Comparison of ENCODE assay signal across 8 cellular contexts in the genomic region with DNA sequence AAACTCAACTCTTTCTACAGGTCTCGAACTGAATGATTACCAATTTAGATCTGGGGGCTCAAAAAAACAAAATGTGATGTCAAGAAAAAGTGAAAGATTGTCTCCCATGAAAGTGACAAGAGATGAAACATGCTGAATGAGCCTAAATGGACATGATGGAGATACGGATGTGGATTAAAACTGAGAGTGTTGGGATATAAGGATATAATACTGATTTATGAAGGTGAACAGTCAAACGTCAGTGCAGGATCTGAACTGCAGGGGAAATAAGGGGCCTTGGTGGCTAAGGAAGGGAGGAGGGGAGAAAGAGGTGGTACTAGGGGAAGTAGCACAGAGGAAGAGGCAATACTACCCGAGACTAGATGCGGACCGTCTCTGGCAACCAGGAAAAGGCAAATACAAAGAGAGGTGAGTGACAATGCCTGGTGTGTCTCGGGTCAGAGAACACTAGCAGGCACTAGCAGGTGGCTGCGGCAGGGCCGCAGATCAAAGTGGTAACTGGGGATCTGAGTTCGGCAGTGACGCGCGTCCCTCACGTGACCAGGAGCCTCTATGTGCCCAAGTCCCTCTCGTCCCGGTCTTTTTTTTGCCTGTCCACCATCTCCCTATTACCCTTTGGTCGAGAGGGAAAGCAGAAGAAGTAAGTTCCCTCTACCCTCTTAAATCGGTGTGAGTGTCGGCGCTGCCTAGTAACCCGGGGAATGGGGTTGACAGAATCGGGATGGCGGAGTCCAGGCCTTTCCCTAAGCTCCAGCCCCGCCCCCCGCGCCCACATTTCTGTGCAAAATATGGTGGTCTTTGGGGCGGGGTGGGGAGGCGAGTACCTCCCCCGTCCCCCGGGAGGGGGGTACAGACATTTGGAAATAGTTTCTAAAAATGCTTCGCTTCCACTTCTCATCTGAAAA. TPM values are rescaled to one million over a fixed set of nuclear protein-coding genes. Genes with fewer than 3 reads are reported as not detected.
DNase-seq lines count a peak whose midpoint lies in the region; ATAC-seq and TF ChIP-seq lines count a peak whose summit lies in the region.

A gene with protein sequence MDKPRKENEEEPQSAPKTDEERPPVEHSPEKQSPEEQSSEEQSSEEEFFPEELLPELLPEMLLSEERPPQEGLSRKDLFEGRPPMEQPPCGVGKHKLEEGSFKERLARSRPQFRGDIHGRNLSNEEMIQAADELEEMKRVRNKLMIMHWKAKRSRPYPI (plus strand): TSS at position 590 of the 905 bp plus-strand sequence. CDS start 942 bp downstream, outside the sequence.

- TF ChIP-seq CTCF in ascending aorta (IDR thresholded peaks at IDR 0.05), result no peak

- ATAC-seq in GM21367 (IDR thresholded peaks at IDR 0.05; ENCODE audit: unreplicated experiment), result peak; percentile 81
- peak; percentile 74 to 77 for ATAC-seq in right cardiac atrium

- H3K27me3 ChIP-seq in HUES48 (ENCODE audit: control insufficient read depth, insufficient read depth, low read length) (no peaks in the 10 kb centered on the region), ascending aorta (no peaks in the 10 kb centered on the region), right cardiac atrium (ENCODE audit: control insufficient read depth, insufficient read depth) (no peaks in the 10 kb centered on the region)

- WGBS in right cardiac atrium, result 2% methylated on average over 31 of the region's 31 CpGs

- H3K9ac ChIP-seq in HUES48 (ENCODE audit: low read depth, low read length), result peak within 1 kb of the TSS; percentile 47

- H3K9me3 ChIP-seq in HUES48 (ENCODE audit: control insufficient read depth, insufficient read depth, low read length), result no peaks in the 10 kb centered on the region
- H3K9me3 ChIP-seq in ascending aorta, result no peaks in the 10 kb centered on the region
- no peaks in the 10 kb centered on the region for H3K9me3 ChIP-seq in right cardiac atrium (ENCODE audit: control insufficient read depth, low read length)

- intact Hi-C loops in ascending aorta (cut with DNase I), result loop anchor here (2.0 kb wide), 3 partner anchors 20 to 92 kb away; a partner anchor contains a TSS
- intact Hi-C loops in right cardiac atrium (cut with DNase I), result no loop called here
- intact Hi-C loops in posterior vena cava (cut with DNase I), result no loop called here

- peak within 1 kb of the TSS; percentile 72 for H3K4me3 ChIP-seq in HUES48 (ENCODE audit: low read depth, low read length)
- peak within 1 kb of the TSS; percentile 47 to 68 for H3K4me3 ChIP-seq in ascending aorta
- peak within 1 kb of the TSS; percentile 86 for H3K4me3 ChIP-seq in right cardiac atrium (ENCODE audit: low read length)

- no peaks in the 10 kb centered on the region for H3K36me3 ChIP-seq in HUES48 (ENCODE audit: control insufficient read depth, insufficient read depth, low read length)
- H3K36me3 ChIP-seq in ascending aorta, result no peaks in the 10 kb centered on the region

- peaks cover 18% of the 10 kb centered on the region for H3K4me1 ChIP-seq in HUES48 (ENCODE audit: control insufficient read depth, insufficient read depth, low read length)
- no peaks in the 10 kb centered on the region for H3K4me1 ChIP-seq in ascending aorta
- H3K4me1 ChIP-seq in right cardiac atrium (ENCODE audit: control insufficient read depth, insufficient read depth, low read length), result no peaks in the 10 kb centered on the region

- H3K27ac ChIP-seq in HUES48 (ENCODE audit: low read depth, low read length), result peak within 1 kb of the TSS; percentile 79
- peak within 1 kb of the TSS; percentile 82 to 90 for H3K27ac ChIP-seq in ascending aorta
- H3K27ac ChIP-seq in right cardiac atrium (ENCODE audit: low read length), result peak within 1 kb of the TSS; percentile 94

- DNase-seq in DMS114 treated with DMSO at 0.1 percent for 48 hours (lab: John Stamatoyannopoulos, UW; ENCODE audit: unreplicated experiment) (peak; percentile 68), RKO (ENCODE audit: low spot score) (peak; percentile 68), ascending aorta (ENCODE audit: low spot score in 2 of 2) (peak in 1 of 2 donors; percentile 77), right cardiac atrium (peak; percentile 66 to 86 (median 78)), posterior vena cava (ENCODE audit: low spot score) (peak; percentile 86), COLO829 (ENCODE audit: low spot score) (no peak)

RNA-seq across cellular contexts. Expression of the gene that starts here (rescaled TPM):
- 4.9 TPM for total RNA-seq in ascending aorta
- 10 to 100 TPM; 33.5 to 41.1 (median 36.4) TPM for total RNA-seq in right cardiac atrium
- 42.5 TPM for polyA plus RNA-seq in right cardiac atrium
- total RNA-seq in posterior vena cava, result 100 to 1,000 TPM in 1 of 2 donors, 10 to 100 TPM in 1; 90.0 to 120 TPM
